1 cellular context compared by ENCODE assay signal in the genomic region with DNA sequence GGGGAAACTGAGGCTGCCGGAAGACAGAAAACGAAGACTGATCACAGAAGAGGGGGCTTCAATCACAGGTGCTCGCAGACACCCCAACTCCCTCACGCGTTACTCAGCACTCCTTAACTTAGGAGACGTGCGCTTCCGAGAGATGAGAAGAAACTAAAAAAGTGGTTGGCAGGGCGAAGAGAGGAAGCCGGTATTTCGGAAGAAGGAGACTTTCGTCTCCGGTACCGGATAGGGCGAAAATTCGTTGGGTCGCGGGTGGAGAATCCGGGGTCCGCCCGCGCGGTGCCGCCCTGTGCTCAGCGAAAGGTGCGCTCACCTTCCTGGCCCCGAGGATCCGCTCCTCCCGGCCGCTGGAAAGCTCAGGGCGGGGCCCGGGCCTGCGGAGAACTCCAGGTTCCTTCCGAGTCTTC.
A peak's percentile ranks its signal among the peaks of the same experiment; 100 is the strongest.
TF ChIP-seq lines count a peak whose summit lies in the region.

No MANE protein-coding gene starts in this region.

TF ChIP-seq in GM12878, 131 proteins besides CTCF, POLR2A, EP300 and RAD21:
- no peak for TF ChIP-seq ZNF592 (IDR thresholded peaks at IDR 0.05)
- TF ChIP-seq ESRRA (IDR thresholded peaks at IDR 0.05; ENCODE audit: low read length), result no peak
- TF ChIP-seq NFXL1 (IDR thresholded peaks at IDR 0.05; ENCODE audit: borderline replicate concordance), result peak; percentile 28; the same call in 1 of the 2 replicates
